Comparison of ENCODE assay signal across 23 cellular contexts in genomic region chr5:178439411-178440162, GRCh38.
"Had no signal": no experiment of that assay in that cellular context is flagged by ENCODE, and none has a peak within 500 bp of the region (broad histone marks: within the 10 kb centered on the region; RNA-seq: fewer than 3 reads in every experiment).

No MANE protein-coding gene starts in this region.

- H3K4me1 ChIP-seq: breast epithelium, esophagus squamous epithelium, prostate gland, tibial artery had no signal

- H3K4me3 ChIP-seq: breast epithelium, dorsolateral prefrontal cortex, esophagus squamous epithelium, gastrocnemius medialis, mucosa of descending colon, neural progenitor cell, prostate gland, tibial artery had no signal

- H3K36me3 Mint-ChIP-seq: activated CD4-positive, alpha-beta memory T cell treated with anti-CD3 and anti-CD28 coated beads for 36 hours; activated naive CD8-positive, alpha-beta T cell treated with anti-CD3 and anti-CD28 coated beads, Interleukin-2, amount 10 ng/mL, durations not matched to agents 7 days and 5 days; memory B cell had no signal

- H3K4me3 Mint-ChIP-seq: activated B cell treated with CpG ODN at 0.5 μM for 24 hours; activated CD4-positive, alpha-beta memory T cell treated with anti-CD3 and anti-CD28 coated beads for 36 hours; activated CD4-positive, alpha-beta T cell treated with anti-CD3 and anti-CD28 coated beads for 36 hours; activated naive CD4-positive, alpha-beta T cell treated with anti-CD3 and anti-CD28 coated beads for 36 hours; activated naive CD8-positive, alpha-beta T cell treated with anti-CD3 and anti-CD28 coated beads, Interleukin-2, amount 10 ng/mL, durations not matched to agents 7 days and 5 days; activated T-helper 17 cell treated with anti-CD3 and anti-CD28 coated beads, Interleukin-2, amount 50 U/mL, for 72 hours; central memory CD8-positive, alpha-beta T cell; memory B cell; neural progenitor cell had no signal

- H3K27me3 ChIP-seq: breast epithelium, dorsolateral prefrontal cortex, gastrocnemius medialis, neural progenitor cell had no signal

- H3K9me3 Mint-ChIP-seq: activated B cell treated with CpG ODN at 0.5 μM for 24 hours; activated CD4-positive, alpha-beta memory T cell treated with anti-CD3 and anti-CD28 coated beads for 36 hours; activated naive CD4-positive, alpha-beta T cell treated with anti-CD3 and anti-CD28 coated beads for 36 hours; activated naive CD8-positive, alpha-beta T cell treated with anti-CD3 and anti-CD28 coated beads, Interleukin-2, amount 10 ng/mL, durations not matched to agents 7 days and 5 days; activated T-helper 17 cell treated with anti-CD3 and anti-CD28 coated beads, Interleukin-2, amount 50 U/mL, for 72 hours; central memory CD8-positive, alpha-beta T cell; memory B cell had no signal

- ATAC-seq: activated CD4-positive, alpha-beta T cell treated with anti-CD3 and anti-CD28 coated beads for 36 hours; activated T-helper 17 cell treated with anti-CD3 and anti-CD28 coated beads, Interleukin-2, amount 50 U/mL, for 72 hours; gastrocnemius medialis; mucosa of descending colon; stimulated activated naive CD8-positive, alpha-beta T cell treated with anti-CD3 and anti-CD28 coated beads, Interleukin-15, Interleukin-2, amounts not matched to agents 100 U/mL and 50 U/mL, for 24 hours had no signal

- H3K27ac ChIP-seq: breast epithelium, dorsolateral prefrontal cortex, esophagus squamous epithelium, gastrocnemius medialis, neural progenitor cell, prostate gland, tibial artery had no signal

- DNase-seq: activated B cell treated with CpG ODN at 0.5 μM for 24 hours; activated CD4-positive, alpha-beta memory T cell treated with anti-CD3 and anti-CD28 coated beads for 36 hours; activated CD4-positive, alpha-beta T cell treated with anti-CD3 and anti-CD28 coated beads for 36 hours; activated naive CD4-positive, alpha-beta T cell treated with anti-CD3 and anti-CD28 coated beads for 36 hours; activated naive CD8-positive, alpha-beta T cell treated with anti-CD3 and anti-CD28 coated beads, Interleukin-2, amount 10 ng/mL, durations not matched to agents 7 days and 5 days; activated T-cell treated with anti-CD3 and anti-CD28 coated beads for 4 hours; amniotic stem cell; dorsolateral prefrontal cortex; esophagus squamous epithelium; gastrocnemius medialis; hypothalamus; mucosa of descending colon; stimulated activated CD4-positive, alpha-beta T cell treated with anti-CD3 and anti-CD28 coated beads, Interleukin-4, amount 100 ng/mL, for 24 hours; stimulated activated naive CD8-positive, alpha-beta T cell treated with anti-CD3 and anti-CD28 coated beads, Interleukin-15, Interleukin-2, amounts not matched to agents 100 U/mL and 50 U/mL, for 24 hours; T-helper 1 cell; T-helper 9 cell; tibial artery had no signal

- H3K4me1 Mint-ChIP-seq: activated T-helper 17 cell treated with anti-CD3 and anti-CD28 coated beads, Interleukin-2, amount 50 U/mL, for 72 hours; central memory CD8-positive, alpha-beta T cell; memory B cell had no signal

- H3K27ac Mint-ChIP-seq: activated B cell treated with CpG ODN at 0.5 μM for 24 hours; activated CD4-positive, alpha-beta memory T cell treated with anti-CD3 and anti-CD28 coated beads for 36 hours; activated CD4-positive, alpha-beta T cell treated with anti-CD3 and anti-CD28 coated beads for 36 hours; activated naive CD4-positive, alpha-beta T cell treated with anti-CD3 and anti-CD28 coated beads for 36 hours; activated naive CD8-positive, alpha-beta T cell treated with anti-CD3 and anti-CD28 coated beads, Interleukin-2, amount 10 ng/mL, durations not matched to agents 7 days and 5 days; activated T-helper 17 cell treated with anti-CD3 and anti-CD28 coated beads, Interleukin-2, amount 50 U/mL, for 72 hours; memory B cell; neural progenitor cell had no signal

- H3K9me3 ChIP-seq: breast epithelium, esophagus squamous epithelium, gastrocnemius medialis, mucosa of descending colon, prostate gland, tibial artery had no signal

- H3K27me3 Mint-ChIP-seq: activated B cell treated with CpG ODN at 0.5 μM for 24 hours had no signal

- H3K36me3 ChIP-seq: breast epithelium, esophagus squamous epithelium, gastrocnemius medialis, neural progenitor cell, prostate gland, tibial artery had no signal
